Comparison of ENCODE assay signal across 16 cellular contexts in the genomic region with DNA sequence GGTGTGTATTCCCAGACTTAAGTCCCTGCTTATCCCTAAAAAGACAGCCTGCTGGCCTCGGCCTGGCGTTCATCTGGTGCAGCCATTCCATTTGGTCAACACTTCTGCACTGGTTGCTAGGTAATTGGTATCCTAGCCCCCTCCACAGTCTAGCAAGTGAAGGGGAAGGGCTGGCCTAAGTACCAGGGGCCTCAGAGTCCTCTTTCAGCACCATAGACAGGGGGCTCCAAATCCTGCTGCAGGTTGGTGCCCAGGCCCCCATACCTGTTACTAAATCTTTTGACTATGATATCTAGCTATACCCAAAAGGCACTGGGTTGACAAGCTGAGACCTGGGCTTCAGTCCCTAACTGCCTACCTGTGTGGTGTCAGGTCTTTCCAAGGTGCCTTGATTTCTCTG. TPM values are rescaled to one million over a fixed set of nuclear protein-coding genes. Genes with fewer than 3 reads are reported as not detected.
DNase-seq lines count a peak whose midpoint lies in the region; ATAC-seq and TF ChIP-seq lines count a peak whose summit lies in the region.
"Had no signal": no experiment of that assay in that cellular context is flagged by ENCODE, and none has a peak within 500 bp of the region (broad histone marks: within the 10 kb centered on the region; RNA-seq: fewer than 3 reads in every experiment).

No MANE protein-coding gene starts in this region.

- CTCF ChIA-PET in AG04450 (lab: Charles Lee), result interaction anchor here (1.1 to 1.9 kb wide), 2 partner anchors 40 to 102 kb away, joined by 4 to 6 read pairs; no protein-coding TSS in a partner anchor
- CTCF ChIA-PET in CD4-positive, alpha-beta memory T cell (lab: Charles Lee; ENCODE audit: partially characterized antibody), result interaction anchor here (1.5 to 12.4 kb wide), 6 partner anchors 9 to 333 kb away, joined by 4 to 165 read pairs (median 14); a partner anchor contains a TSS
- CTCF ChIA-PET in activated CD8-positive, alpha-beta T cell treated with anti-CD3 and anti-CD28 coated beads, Interleukin-2, amount 10 ng/mL, durations not matched to agents 7 days and 5 days (lab: Charles Lee), result interaction anchor here (1.4 to 9.3 kb wide), 4 partner anchors 42 to 336 kb away, joined by 3 to 138 read pairs (median 6); a partner anchor contains a TSS

- H3K4me1 ChIP-seq in CD4-positive, alpha-beta memory T cell (ENCODE audit: insufficient read depth, low read length), result peaks cover 92% of the 10 kb centered on the region

- H3K36me3 Mint-ChIP-seq in CD4-positive, alpha-beta memory T cell, result peaks cover 46 to 80% of the 10 kb centered on the region in 2 donors
- H3K36me3 Mint-ChIP-seq in activated CD8-positive, alpha-beta T cell treated with anti-CD3 and anti-CD28 coated beads, Interleukin-2, amount 10 ng/mL, durations not matched to agents 7 days and 5 days (ENCODE audit: low read depth), result peaks cover 84% of the 10 kb centered on the region
- peaks cover 0 to 61% (median 24%) of the 10 kb centered on the region in 3 donors for H3K36me3 Mint-ChIP-seq in naive thymus-derived CD8-positive, alpha-beta T cell

- DNase-seq in AG04450 (ENCODE audit: low read depth, low spot score), result no peak
- peak in 1 of 5 donors; percentile 29 for DNase-seq in CD4-positive, alpha-beta memory T cell
- no peak for DNase-seq in activated CD8-positive, alpha-beta T cell treated with anti-CD3 and anti-CD28 coated beads, Interleukin-2, amount 10 ng/mL, durations not matched to agents 7 days and 5 days
- DNase-seq in naive thymus-derived CD8-positive, alpha-beta T cell, result peak in 1 of 10 donors; percentile 22
- DNase-seq in GM19238 (ENCODE audit: insufficient read length, low spot score), result no peak
- DNase-seq in EL, result no peak
- no peak for DNase-seq in GM19240 (ENCODE audit: insufficient read length, low spot score)
- no peak for DNase-seq in anterior cingulate cortex (lab: John Stamatoyannopoulos, UW)
- DNase-seq: activated CD4-positive, CD25-positive, alpha-beta regulatory T cell; cerebellar nuclear complex; islet precursor cell; NCI-H1105 treated with DMSO at 0.1 percent for 48 hours; NCI-H226 had no signal

- H3K4me3 ChIP-seq in AG04450 (ENCODE audit: low read depth, low read length), result no peak overlapping the region
- H3K4me3 ChIP-seq in CD4-positive, alpha-beta memory T cell (ENCODE audit: low read length in 2 of 2), result peak overlapping the region in 1 of 2 donors; percentile 54
- H3K4me3 ChIP-seq: SK-N-MC had no signal

- peak overlapping the region in 7 of 8 donors; percentile 96 to 100 (median 97) for H3K4me3 Mint-ChIP-seq in CD4-positive, alpha-beta memory T cell
- peak overlapping the region; percentile 96 for H3K4me3 Mint-ChIP-seq in activated CD8-positive, alpha-beta T cell treated with anti-CD3 and anti-CD28 coated beads, Interleukin-2, amount 10 ng/mL, durations not matched to agents 7 days and 5 days
- H3K4me3 Mint-ChIP-seq in naive thymus-derived CD8-positive, alpha-beta T cell, result peak overlapping the region in 8 of 10 donors; percentile 22 to 99 (median 96)

- no peaks in the 10 kb centered on the region for H3K27me3 Mint-ChIP-seq in CD4-positive, alpha-beta memory T cell
- H3K27me3 Mint-ChIP-seq in activated CD8-positive, alpha-beta T cell treated with anti-CD3 and anti-CD28 coated beads, Interleukin-2, amount 10 ng/mL, durations not matched to agents 7 days and 5 days (ENCODE audit: low read depth), result no peaks in the 10 kb centered on the region
- peaks cover 0 to 3% (median 0%) of the 10 kb centered on the region in 5 donors for H3K27me3 Mint-ChIP-seq in naive thymus-derived CD8-positive, alpha-beta T cell
- H3K27me3 Mint-ChIP-seq: progenitor cell of endocrine pancreas had no signal

- peaks cover 61 to 98% (median 83%) of the 10 kb centered on the region in 4 donors for H3K4me1 Mint-ChIP-seq in CD4-positive, alpha-beta memory T cell
- peaks cover 88% of the 10 kb centered on the region for H3K4me1 Mint-ChIP-seq in activated CD8-positive, alpha-beta T cell treated with anti-CD3 and anti-CD28 coated beads, Interleukin-2, amount 10 ng/mL, durations not matched to agents 7 days and 5 days (ENCODE audit: low read depth)
- H3K4me1 Mint-ChIP-seq in naive thymus-derived CD8-positive, alpha-beta T cell, result peaks cover 43 to 99% (median 96%) of the 10 kb centered on the region in 4 donors

- H3K9me3 ChIP-seq in AG04450 (ENCODE audit: control insufficient read depth, insufficient read depth, low read length), result no peaks in the 10 kb centered on the region
- no peaks in the 10 kb centered on the region for H3K9me3 ChIP-seq in CD4-positive, alpha-beta memory T cell (ENCODE audit: control insufficient read depth in 1 of 2, low read length in 2 of 2)

- TF ChIP-seq CTCF in AG04450 (IDR thresholded peaks at IDR 0.05; ENCODE audit: low read depth, low read length), result no peak

- no peak for ATAC-seq in activated CD8-positive, alpha-beta T cell treated with anti-CD3 and anti-CD28 coated beads, Interleukin-2, amount 10 ng/mL, durations not matched to agents 7 days and 5 days
- no peak for ATAC-seq in naive thymus-derived CD8-positive, alpha-beta T cell

- intact Hi-C loops in CD4-positive, alpha-beta memory T cell (cut with micrococcal nuclease), result loop anchor here (5.0 kb wide), 1 partner anchor 164 kb away; no protein-coding TSS in a partner anchor

- peak overlapping the region; percentile 97 to 100 (median 99) for H3K27ac Mint-ChIP-seq in CD4-positive, alpha-beta memory T cell
- peak overlapping the region; percentile 98 for H3K27ac Mint-ChIP-seq in activated CD8-positive, alpha-beta T cell treated with anti-CD3 and anti-CD28 coated beads, Interleukin-2, amount 10 ng/mL, durations not matched to agents 7 days and 5 days
- peak overlapping the region; percentile 94 to 100 (median 99) for H3K27ac Mint-ChIP-seq in naive thymus-derived CD8-positive, alpha-beta T cell
- H3K27ac Mint-ChIP-seq: progenitor cell of endocrine pancreas had no signal

- POLR2A ChIA-PET in AG04450 (lab: Yijun Ruan, JAX), result no interaction called here
- POLR2A ChIA-PET in CD4-positive, alpha-beta memory T cell (lab: Charles Lee; ENCODE audit: partially characterized antibody), result interaction anchor here (1.1 to 26.9 kb wide), 11 partner anchors 8 to 243 kb away, joined by 3 to 711 read pairs (median 8); a partner anchor contains a TSS
- POLR2A ChIA-PET in activated CD8-positive, alpha-beta T cell treated with anti-CD3 and anti-CD28 coated beads, Interleukin-2, amount 10 ng/mL, durations not matched to agents 7 days and 5 days (lab: Charles Lee), result interaction anchor here (3.7 to 8.3 kb wide), 2 partner anchors 8 to 41 kb away, joined by 26 to 105 read pairs; a partner anchor contains a TSS
- POLR2A ChIA-PET in naive thymus-derived CD8-positive, alpha-beta T cell (lab: Charles Lee), result interaction anchor here (1.0 to 11.3 kb wide), 5 partner anchors 11 to 492 kb away, joined by 3 to 300 read pairs (median 6); a partner anchor contains a TSS

- H3K27me3 ChIP-seq in AG04450 (ENCODE audit: control insufficient read depth, insufficient read depth, low read length), result no peaks in the 10 kb centered on the region
- H3K27me3 ChIP-seq in CD4-positive, alpha-beta memory T cell (ENCODE audit: insufficient read depth, low read length), result no peaks in the 10 kb centered on the region

- H3K36me3 ChIP-seq in CD4-positive, alpha-beta memory T cell (ENCODE audit: insufficient read depth, low read length), result peaks cover 37% of the 10 kb centered on the region

- peak overlapping the region; percentile 21 for H3K27ac ChIP-seq in AG04450 (ENCODE audit: low read depth, low read length)
- peak overlapping the region; percentile 92 for H3K27ac ChIP-seq in CD4-positive, alpha-beta memory T cell (ENCODE audit: low read depth, low read length)
- H3K27ac ChIP-seq: C4-2B had no signal

- H3K9me3 Mint-ChIP-seq in CD4-positive, alpha-beta memory T cell, result peaks cover 0 to 12% (median 0%) of the 10 kb centered on the region in 8 donors
- no peaks in the 10 kb centered on the region for H3K9me3 Mint-ChIP-seq in activated CD8-positive, alpha-beta T cell treated with anti-CD3 and anti-CD28 coated beads, Interleukin-2, amount 10 ng/mL, durations not matched to agents 7 days and 5 days (ENCODE audit: insufficient read depth)
- H3K9me3 Mint-ChIP-seq in naive thymus-derived CD8-positive, alpha-beta T cell, result no peaks in the 10 kb centered on the region

RNA-seq across cellular contexts. Expression of a gene that starts 4.0 kb away (rescaled TPM):
- polyA plus RNA-seq in AG04450 (2011; rRNA removed), result 8.5 and 9.3 TPM in 2 replicates
- 14.0 and 15.8 TPM in 2 replicates for polyA minus RNA-seq in AG04450 (2011; rRNA and poly(A)+ RNA removed)
- 10 to 100 TPM; 56.4 to 61.4 TPM for total RNA-seq in CD4-positive, alpha-beta memory T cell
- polyA plus RNA-seq in CD4-positive, alpha-beta memory T cell, result 10 to 100 TPM; 23.2 to 32.3 TPM
- total RNA-seq in activated CD8-positive, alpha-beta T cell treated with anti-CD3 and anti-CD28 coated beads, Interleukin-2, amount 10 ng/mL, durations not matched to agents 7 days and 5 days, result 10 to 100 TPM; 33.5 to 36.1 TPM
- total RNA-seq in naive thymus-derived CD8-positive, alpha-beta T cell, result 10 to 100 TPM; 46.6 to 49.1 TPM
- polyA plus RNA-seq in naive thymus-derived CD8-positive, alpha-beta T cell, result 10 to 100 TPM; 15.6 to 25.0 (median 24.6) TPM

RNA-seq across cellular contexts. Expression of a gene that starts 41.8 kb away (rescaled TPM):
- polyA plus RNA-seq in AG04450 (2011; rRNA removed), result 42.3 and 56.3 TPM in 2 replicates
- polyA minus RNA-seq in AG04450 (2011; rRNA and poly(A)+ RNA removed), result 46.2 and 51.8 TPM in 2 replicates
- 100 to 1,000 TPM; 300 TPM for total RNA-seq in CD4-positive, alpha-beta memory T cell
- polyA plus RNA-seq in CD4-positive, alpha-beta memory T cell, result 100 to 1,000 TPM in 1 of 2 donors, 10 to 100 TPM in 1; 37.8 to 110 TPM
- 100 to 1,000 TPM; 332 to 340 TPM for total RNA-seq in activated CD8-positive, alpha-beta T cell treated with anti-CD3 and anti-CD28 coated beads, Interleukin-2, amount 10 ng/mL, durations not matched to agents 7 days and 5 days
- total RNA-seq in naive thymus-derived CD8-positive, alpha-beta T cell, result 100 to 1,000 TPM; 262 to 280 TPM
- polyA plus RNA-seq in naive thymus-derived CD8-positive, alpha-beta T cell, result 10 to 100 TPM; 40.7 to 67.6 (median 46.1) TPM

RNA-seq across cellular contexts. Expression of a gene that starts 47.8 kb away (rescaled TPM):
- polyA plus RNA-seq in AG04450 (2011; rRNA removed), result 4.9 and 11.2 TPM in 2 replicates
- polyA minus RNA-seq in AG04450 (2011; rRNA and poly(A)+ RNA removed), result 22.8 and 28.9 TPM in 2 replicates
- 100 to 1,000 TPM; 136 to 143 TPM for total RNA-seq in CD4-positive, alpha-beta memory T cell
- 10 to 100 TPM; 28.1 to 83.7 TPM for polyA plus RNA-seq in CD4-positive, alpha-beta memory T cell
- total RNA-seq in activated CD8-positive, alpha-beta T cell treated with anti-CD3 and anti-CD28 coated beads, Interleukin-2, amount 10 ng/mL, durations not matched to agents 7 days and 5 days, result 100 to 1,000 TPM; 210 to 231 TPM
- 10 to 100 TPM; 83.6 to 85.6 TPM for total RNA-seq in naive thymus-derived CD8-positive, alpha-beta T cell
- 10 to 100 TPM; 30.5 to 45.4 (median 34.5) TPM for polyA plus RNA-seq in naive thymus-derived CD8-positive, alpha-beta T cell

RNA-seq across cellular contexts. Expression of a gene that starts 58.0 kb away (rescaled TPM):
- polyA plus RNA-seq in AG04450 (2011; rRNA removed), result 3.9 and 5.1 TPM in 2 replicates
- 1.3 and 1.7 TPM in 2 replicates for polyA minus RNA-seq in AG04450 (2011; rRNA and poly(A)+ RNA removed)
- 10 to 100 TPM; 11.6 to 15.2 TPM for total RNA-seq in CD4-positive, alpha-beta memory T cell
- 10 to 100 TPM; 12.9 to 22.4 TPM for polyA plus RNA-seq in CD4-positive, alpha-beta memory T cell
- total RNA-seq in activated CD8-positive, alpha-beta T cell treated with anti-CD3 and anti-CD28 coated beads, Interleukin-2, amount 10 ng/mL, durations not matched to agents 7 days and 5 days, result 10 to 100 TPM; 10.6 to 12.8 TPM
- 10 to 100 TPM; 15.0 to 17.3 TPM for total RNA-seq in naive thymus-derived CD8-positive, alpha-beta T cell
- 10 to 100 TPM; 12.6 to 20.9 (median 19.8) TPM for polyA plus RNA-seq in naive thymus-derived CD8-positive, alpha-beta T cell
